Comparison of ENCODE assay signal across 22 cellular contexts in genomic region chr12:93153321-93153720, GRCh38.
DNase-seq lines count a peak whose midpoint lies in the region; FAIRE-seq and TF ChIP-seq lines count a peak whose summit lies in the region.
"Had no signal": no experiment of that assay in that cellular context is flagged by ENCODE, and none has a peak within 500 bp of the region (broad histone marks: within the 10 kb centered on the region; RNA-seq: fewer than 3 reads in every experiment).

No MANE protein-coding gene starts in this region.

- TF ChIP-seq CTCF in 22Rv1 (IDR thresholded peaks at IDR 0.05) (no peak), fibroblast of mammary gland (conservative IDR thresholded peaks at IDR 0.05; ENCODE audit: control insufficient read depth, insufficient read depth, low read depth, low read length) (no peak), Peyer's patch (IDR thresholded peaks at IDR 0.05) (no peak)

- H3K4me3 ChIP-seq in fibroblast of mammary gland (ENCODE audit: control insufficient read depth, low read depth, low read length) (no peak overlapping the region), Peyer's patch (no peak overlapping the region)
- H3K4me3 ChIP-seq: A549, heart right ventricle, sigmoid colon had no signal

- H3K9me3 ChIP-seq in Peyer's patch: no peaks in the 10 kb centered on the region
- H3K9me3 ChIP-seq: sigmoid colon had no signal

- TF ChIP-seq POLR2A in GM12892 (IDR thresholded peaks at IDR 0.05; ENCODE audit: low read depth, low read length) (no peak), Peyer's patch (IDR thresholded peaks at IDR 0.05) (no peak)

- no peaks in the 10 kb centered on the region for H3K36me3 ChIP-seq in Peyer's patch
- H3K36me3 ChIP-seq: heart right ventricle, sigmoid colon had no signal

- H3K4me1 ChIP-seq in Peyer's patch: peaks cover 0 to 32% (median 0%) of the 10 kb centered on the region in 4 donors
- H3K4me1 ChIP-seq: A549 had no signal

- no peaks in the 10 kb centered on the region for H3K27me3 ChIP-seq in Peyer's patch
- H3K27me3 ChIP-seq: heart right ventricle, sigmoid colon had no signal

- DNase-seq in HT1080 (ENCODE audit: low read depth) (peak; percentile 33), amniotic epithelial cell (ENCODE audit: low read depth) (peak; percentile 83), fibroblast of mammary gland (ENCODE audit: low read depth) (peak; percentile 84), GM12892 (ENCODE audit: insufficient read length) (no peak), SKM-1 (lab: John Stamatoyannopoulos, UW; ENCODE audit: unreplicated experiment) (no peak), Peyer's patch (no peak), NCI-H1694 treated with DMSO at 0.1 percent for 48 hours (lab: John Stamatoyannopoulos, UW) (no peak)
- DNase-seq: activated CD4-positive, alpha-beta T cell treated with anti-CD3 and anti-CD28 coated beads, Interleukin-2, amount 10 ng/mL, durations not matched to agents 7 days and 5 days; activated CD8-positive, alpha-beta memory T cell treated with anti-CD3 and anti-CD28 coated beads, Interleukin-2, amount 10 ng/mL, durations not matched to agents 7 days and 5 days; activated naive CD4-positive, alpha-beta T cell treated with anti-CD3 and anti-CD28 coated beads, Interleukin-2, amount 50 U/mL, for 16 hours; anterior cingulate cortex; heart right ventricle; immature natural killer cell; left ventricle myocardium superior; NCI-H1417; NCI-H2107; NCI-H510A; sigmoid colon; substantia nigra; T-helper 2 cell had no signal

- FAIRE-seq in GM12892 (lab: Jason Lieb, UNC): no peak
- FAIRE-seq: A549 had no signal

- H3K27ac ChIP-seq in 22Rv1: peak overlapping the region; percentile 83; the same call in 1 of the 2 replicates
- no peak overlapping the region for H3K27ac ChIP-seq in Peyer's patch
- H3K27ac ChIP-seq: A549, heart right ventricle had no signal

Comparison
In these comparisons a context has a peak if more than half of its experiments do, and no peak if none do; other contexts are left out.
1. DNase-seq: peak in HT1080 (single experiment), amniotic epithelial cell (single experiment) and fibroblast of mammary gland (single experiment); none in GM12892 (single experiment), SKM-1 (single experiment), Peyer's patch (0 of 3) and NCI-H1694 treated with DMSO at 0.1 percent for 48 hours (single experiment).